ENCODE assay signal across 3 cellular contexts in genomic region chr6:11800531-11800930, GRCh38. TPM values are rescaled to one million over a fixed set of nuclear protein-coding genes. Genes with fewer than 3 reads are reported as not detected.
"Had no signal": no experiment of that assay in that cellular context is flagged by ENCODE, and none has a peak within 500 bp of the region (broad histone marks: within the 10 kb centered on the region; RNA-seq: fewer than 3 reads in every experiment).

No MANE protein-coding gene starts in this region.

RNA-seq across cellular contexts. Expression of gene ADTRP, which starts 21.9 kb away (rescaled TPM):
- total RNA-seq: HepG2, Right ventricle myocardium inferior, SJCRH30 had no signal
